In genomic region chr12:15631007-15631715, GRCh38 we compare ENCODE assay signal across 15 cellular contexts.
DNase-seq lines count a peak whose midpoint lies in the region; ATAC-seq and TF ChIP-seq lines count a peak whose summit lies in the region.
"Had no signal": no experiment of that assay in that cellular context is flagged by ENCODE, and none has a peak within 500 bp of the region (broad histone marks: within the 10 kb centered on the region; RNA-seq: fewer than 3 reads in every experiment).

No MANE protein-coding gene starts in this region.

- H3K18ac ChIP-seq in mesenchymal stem cell (ENCODE audit: low read depth in 1 of 2, low read length in 2 of 2) (peak overlapping the region; percentile 79 to 92), neuronal stem cell (ENCODE audit: low read length) (no peak overlapping the region)

- peak overlapping the region; percentile 86 for H2BK15ac ChIP-seq in mesenchymal stem cell (ENCODE audit: low read depth, poor library complexity, severe bottlenecking)
- H2BK15ac ChIP-seq in neuronal stem cell (ENCODE audit: low read length), result no peak overlapping the region

- no peaks in the 10 kb centered on the region for H3K9me3 Mint-ChIP-seq in type B pancreatic cell

- no peak for ATAC-seq in HG03175 (IDR thresholded peaks at IDR 0.05; ENCODE audit: unreplicated experiment)
- ATAC-seq in HG03196 (IDR thresholded peaks at IDR 0.05; ENCODE audit: unreplicated experiment), result no peak

- H3K4me2 ChIP-seq in mesenchymal stem cell (ENCODE audit: low read length, poor library complexity, severe bottlenecking) (no peak overlapping the region), neuronal stem cell (ENCODE audit: insufficient read depth, low read length, poor library complexity, severe bottlenecking) (no peak overlapping the region)

- H3K79me1 ChIP-seq in mesenchymal stem cell (replicated peaks; ENCODE audit: low read length, poor library complexity, severe bottlenecking) (peaks cover 9% of the 10 kb centered on the region), neuronal stem cell (ENCODE audit: low read depth, low read length) (no peaks in the 10 kb centered on the region)

- H3K9me3 ChIP-seq in adipocyte (ENCODE audit: control insufficient read depth, low read length), result no peaks in the 10 kb centered on the region
- H3K9me3 ChIP-seq in mesenchymal stem cell (ENCODE audit: control insufficient read depth, low read length), result no peaks in the 10 kb centered on the region
- H3K9me3 ChIP-seq in neuronal stem cell (replicated peaks in 1 of 2; ENCODE audit: control insufficient read depth in 2 of 2, insufficient read depth in 1 of 2, low read depth in 1 of 2, low read length in 2 of 2), result no peaks in the 10 kb centered on the region
- H3K9me3 ChIP-seq: adrenal gland, stomach had no signal

- no peak overlapping the region for H3K4me3 Mint-ChIP-seq in type B pancreatic cell

- H3K4me1 ChIP-seq in adipocyte (ENCODE audit: control insufficient read depth, insufficient read depth, low read length) (peaks cover 82% of the 10 kb centered on the region), mesenchymal stem cell (ENCODE audit: control insufficient read depth, insufficient read depth, low read depth, low read length) (peaks cover 4% of the 10 kb centered on the region), neuronal stem cell (ENCODE audit: control insufficient read depth in 2 of 2, insufficient read depth in 1 of 2, low read depth in 1 of 2, low read length in 2 of 2) (peaks cover 6 to 34% of the 10 kb centered on the region in 2 donors)

- H3K27me3 ChIP-seq in adipocyte (replicated peaks; ENCODE audit: control insufficient read depth, insufficient read depth, low read length), result no peaks in the 10 kb centered on the region
- H3K27me3 ChIP-seq in mesenchymal stem cell (ENCODE audit: control insufficient read depth in 1 of 2, insufficient read depth in 1 of 2, low read length in 2 of 2), result no peaks in the 10 kb centered on the region
- H3K27me3 ChIP-seq in neuronal stem cell (ENCODE audit: control insufficient read depth in 3 of 3, insufficient read depth in 3 of 3, low read depth in 1 of 3, low read length in 3 of 3), result no peaks in the 10 kb centered on the region
- H3K27me3 ChIP-seq: adrenal gland, stomach had no signal

- H2AK5ac ChIP-seq in mesenchymal stem cell (ENCODE audit: low read length, severe bottlenecking) (peak overlapping the region; percentile 65), neuronal stem cell (ENCODE audit: low read depth, low read length) (no peak overlapping the region)

- no peak for TF ChIP-seq CTCF in type B pancreatic cell (conservative IDR thresholded peaks at IDR 0.05)

- H4K91ac ChIP-seq in mesenchymal stem cell (ENCODE audit: low read length) (peak overlapping the region; percentile 87), neuronal stem cell (ENCODE audit: low read depth, low read length, poor library complexity) (no peak overlapping the region)

- no peak overlapping the region for H2BK5ac ChIP-seq in mesenchymal stem cell (ENCODE audit: low read depth, low read length, poor library complexity, severe bottlenecking)
- H2BK5ac ChIP-seq in neuronal stem cell (ENCODE audit: low read length), result no peak overlapping the region

- H2AFZ ChIP-seq in mesenchymal stem cell (ENCODE audit: low read depth, low read length) (no peak overlapping the region), neuronal stem cell (ENCODE audit: low read length) (no peak overlapping the region)

- H4K8ac ChIP-seq in mesenchymal stem cell (ENCODE audit: low read length) (peak overlapping the region; percentile 89), neuronal stem cell (ENCODE audit: low read depth, low read length) (no peak overlapping the region)

- H3K27ac ChIP-seq in mesenchymal stem cell (ENCODE audit: low read length, poor library complexity, severe bottlenecking) (peak overlapping the region; percentile 54), neuronal stem cell (replicated peaks; ENCODE audit: low read length) (no peak overlapping the region)

- H3K14ac ChIP-seq in mesenchymal stem cell (ENCODE audit: low read length in 2 of 2), result no peak overlapping the region
- H3K14ac ChIP-seq in neuronal stem cell (ENCODE audit: low read length), result no peak overlapping the region

- H3K27me3 Mint-ChIP-seq in type B pancreatic cell, result no peaks in the 10 kb centered on the region
- H3K27me3 Mint-ChIP-seq: progenitor cell of endocrine pancreas had no signal

- H2BK12ac ChIP-seq in mesenchymal stem cell (ENCODE audit: low read length in 2 of 2) (peak overlapping the region; percentile 27 to 44), neuronal stem cell (ENCODE audit: low read length) (no peak overlapping the region)

- peak overlapping the region; percentile 17 for H3K27ac Mint-ChIP-seq in type B pancreatic cell

- peak overlapping the region; percentile 54 for H2BK120ac ChIP-seq in mesenchymal stem cell (ENCODE audit: low read depth, low read length)
- H2BK120ac ChIP-seq in neuronal stem cell (ENCODE audit: low read depth, low read length), result no peak overlapping the region

- WGBS in mesenchymal stem cell, result 43% methylated on average over 5 of the region's 6 CpGs
- no CpG with 5 or more reads among the region's 6 CpGs for WGBS in neuronal stem cell (ENCODE audit: extremely low coverage in 2 of 2, insufficient read length in 2 of 2, insufficient replicate concordance in 1 of 2), 2 donors

- DNase-seq in DMS53 (lab: John Stamatoyannopoulos, UW) (peak; percentile 60), DMS53 treated with DMSO at 0.1 percent for 48 hours (lab: John Stamatoyannopoulos, UW; ENCODE audit: unreplicated experiment) (no peak), adipocyte (ENCODE audit: low read depth) (no peak), mesenchymal stem cell (no peak), type B pancreatic cell (ENCODE audit: extremely low spot score, unreplicated experiment) (no peak), neuronal stem cell (ENCODE audit: low spot score) (no peak)
- DNase-seq: activated CD4-positive, CD25-positive, alpha-beta regulatory T cell; adrenal gland; NCI-H1694; NCI-H82; stomach had no signal

- H3K4ac ChIP-seq in mesenchymal stem cell (ENCODE audit: low read depth in 1 of 2, low read length in 2 of 2) (peak overlapping the region in 1 of 2 experiments; percentile 56), neuronal stem cell (ENCODE audit: low read length) (no peak overlapping the region)

- peaks cover 21% of the 10 kb centered on the region for H3K36me3 Mint-ChIP-seq in type B pancreatic cell

- H3K36me3 ChIP-seq in adipocyte (ENCODE audit: control insufficient read depth, insufficient read depth, low read length, severe bottlenecking) (peaks cover 40% of the 10 kb centered on the region), mesenchymal stem cell (ENCODE audit: control insufficient read depth in 1 of 2, insufficient read depth in 2 of 2, low read depth in 1 of 2, low read length in 2 of 2) (peaks cover 3 to 20% of the 10 kb centered on the region in 2 experiments), neuronal stem cell (replicated peaks in 1 of 2; ENCODE audit: control insufficient read depth in 2 of 2, insufficient read depth in 2 of 2, low read length in 2 of 2) (peaks cover 2 to 8% of the 10 kb centered on the region in 2 donors)
- H3K36me3 ChIP-seq: adrenal gland had no signal

- H3K4me3 ChIP-seq in adipocyte (ENCODE audit: low read length) (no peak overlapping the region), mesenchymal stem cell (ENCODE audit: insufficient read depth in 1 of 2, low read depth in 1 of 2, low read length in 2 of 2) (no peak overlapping the region), neuronal stem cell (ENCODE audit: low read length in 2 of 2) (no peak overlapping the region)
- H3K4me3 ChIP-seq: adrenal gland, lung, stomach had no signal

- H3K9ac ChIP-seq in adipocyte (ENCODE audit: low read length), result peak overlapping the region; percentile 95
- H3K9ac ChIP-seq in mesenchymal stem cell (ENCODE audit: low read length), result no peak overlapping the region
- no peak overlapping the region for H3K9ac ChIP-seq in neuronal stem cell (ENCODE audit: low read depth, low read length, poor library complexity)

- peaks cover 3% of the 10 kb centered on the region for H3K4me1 Mint-ChIP-seq in type B pancreatic cell (ENCODE audit: unreplicated experiment)

- no peak overlapping the region for H3K23ac ChIP-seq in mesenchymal stem cell (ENCODE audit: low read length in 2 of 2)
- no peak overlapping the region for H3K23ac ChIP-seq in neuronal stem cell (ENCODE audit: low read depth, low read length, poor library complexity)
